33 cellular contexts compared by ENCODE assay signal in genomic region chr7:57328963-57329362, GRCh38.
"Had no signal": no experiment of that assay in that cellular context is flagged by ENCODE, and none has a peak within 500 bp of the region (broad histone marks: within the 10 kb centered on the region; RNA-seq: fewer than 3 reads in every experiment).

No MANE protein-coding gene starts in this region.

- ATAC-seq: activated CD4-positive, CD25-positive, alpha-beta regulatory T cell treated with anti-CD3 and anti-CD28 coated beads, Interleukin-2, amount 50 U/mL, for 24 hours; activated CD8-positive, alpha-beta T cell treated with anti-CD3 and anti-CD28 coated beads for 36 hours; activated naive CD8-positive, alpha-beta T cell treated with anti-CD3 and anti-CD28 coated beads, Interleukin-2, amount 50 U/mL, for 24 hours; activated T-cell treated with anti-CD3 and anti-CD28 coated beads, Interleukin-2, amount 50 U/mL, for 4 hours; activated T-helper 17 cell treated with anti-CD3 and anti-CD28 coated beads, Interleukin-2, amount 50 U/mL, for 72 hours; body of pancreas; gastroesophageal sphincter; T-helper 17 cell had no signal

- H3K27ac Mint-ChIP-seq: activated B cell treated with CpG ODN at 0.5 μM for 24 hours; activated CD8-positive, alpha-beta T cell treated with anti-CD3 and anti-CD28 coated beads for 36 hours; activated naive CD4-positive, alpha-beta T cell treated with anti-CD3 and anti-CD28 coated beads for 36 hours; activated naive CD4-positive, alpha-beta T cell treated with anti-CD3 and anti-CD28 coated beads, Interleukin-2, amount 50 U/mL, for 24 hours; activated naive CD8-positive, alpha-beta T cell treated with anti-CD3 and anti-CD28 coated beads for 36 hours; activated naive CD8-positive, alpha-beta T cell treated with anti-CD3 and anti-CD28 coated beads, Interleukin-2, amount 50 U/mL, for 24 hours; activated T-helper 17 cell treated with anti-CD3 and anti-CD28 coated beads, Interleukin-2, amount 50 U/mL, for 72 hours; dendritic cell treated with granulocyte-macrophage colony-stimulating factor and Interleukin-4, amounts not matched to agents 40 ng/mL and 50 ng/mL, for 4 days; endodermal cell; T-helper 17 cell; T-helper 2 cell treated with Interferon-gamma antibody and Interleukin-4, amounts not matched to agents 5 μg/mL and 100 μg/mL, for 36 hours had no signal

- H3K27me3 ChIP-seq: adrenal gland, body of pancreas, dorsolateral prefrontal cortex, esophagus squamous epithelium, gastroesophageal sphincter had no signal

- H3K27ac ChIP-seq: body of pancreas, coronary artery, dorsolateral prefrontal cortex, esophagus squamous epithelium, gastroesophageal sphincter, WERI-Rb-1 had no signal

- H3K27me3 Mint-ChIP-seq: activated B cell treated with CpG ODN at 0.5 μM for 24 hours; activated CD8-positive, alpha-beta T cell treated with anti-CD3 and anti-CD28 coated beads for 36 hours; activated naive CD4-positive, alpha-beta T cell treated with anti-CD3 and anti-CD28 coated beads, Interleukin-2, amount 50 U/mL, for 24 hours; activated naive CD8-positive, alpha-beta T cell treated with anti-CD3 and anti-CD28 coated beads for 36 hours; activated naive CD8-positive, alpha-beta T cell treated with anti-CD3 and anti-CD28 coated beads, Interleukin-2, amount 50 U/mL, for 24 hours; activated T-helper 17 cell treated with anti-CD3 and anti-CD28 coated beads, Interleukin-2, amount 50 U/mL, for 72 hours; dendritic cell treated with granulocyte-macrophage colony-stimulating factor and Interleukin-4, amounts not matched to agents 40 ng/mL and 50 ng/mL, for 4 days; T-helper 17 cell had no signal

- H3K4me1 ChIP-seq: adrenal gland, body of pancreas, esophagus squamous epithelium, gastroesophageal sphincter had no signal

- DNase-seq: activated B cell treated with CpG ODN at 0.5 μM for 24 hours; activated CD4-positive, alpha-beta T cell treated with anti-CD3 and anti-CD28 coated beads for 48 hours; activated CD4-positive, alpha-beta T cell treated with anti-CD3 and anti-CD28 coated beads, Interleukin-2, amount 50 U/mL, for 1 hour; activated CD4-positive, alpha-beta T cell treated with anti-CD3 and anti-CD28 coated beads, Interleukin-2, amount 50 U/mL, for 48 hours; activated CD8-positive, alpha-beta memory T cell treated with anti-CD3 and anti-CD28 coated beads for 24 hours; activated CD8-positive, alpha-beta T cell treated with anti-CD3 and anti-CD28 coated beads for 36 hours; activated effector memory CD4-positive, alpha-beta T cell treated with Interleukin-2 at 50 U/mL for 16 hours; activated naive CD4-positive, alpha-beta T cell treated with anti-CD3 and anti-CD28 coated beads for 36 hours; activated naive CD8-positive, alpha-beta T cell treated with anti-CD3 and anti-CD28 coated beads for 36 hours; activated naive CD8-positive, alpha-beta T cell treated with anti-CD3 and anti-CD28 coated beads, Interleukin-2, amount 50 U/mL, for 24 hours; activated T-cell treated with anti-CD3 and anti-CD28 coated beads, Interleukin-2, amount 50 U/mL, for 4 hours; amygdala; body of pancreas; central memory CD4-positive, alpha-beta T cell; cerebellar nuclear complex; dorsolateral prefrontal cortex; effector memory CD4-positive, alpha-beta T cell; endodermal cell; erythroblast; esophagus squamous epithelium; foreskin melanocyte; T-helper 1 cell; T-helper 17 cell; T1000; WERI-Rb-1 had no signal

- H3K36me3 ChIP-seq: adrenal gland, esophagus squamous epithelium, gastroesophageal sphincter, WERI-Rb-1 had no signal

- H3K4me3 ChIP-seq: adrenal gland, body of pancreas, coronary artery, dorsolateral prefrontal cortex, esophagus squamous epithelium, gastroesophageal sphincter had no signal

- H3K9me3 ChIP-seq: adrenal gland, body of pancreas had no signal

- H3K4me1 Mint-ChIP-seq: activated B cell treated with CpG ODN at 0.5 μM for 24 hours; activated naive CD4-positive, alpha-beta T cell treated with anti-CD3 and anti-CD28 coated beads, Interleukin-2, amount 50 U/mL, for 24 hours; activated naive CD8-positive, alpha-beta T cell treated with anti-CD3 and anti-CD28 coated beads for 36 hours; activated naive CD8-positive, alpha-beta T cell treated with anti-CD3 and anti-CD28 coated beads, Interleukin-2, amount 50 U/mL, for 24 hours; activated T-helper 17 cell treated with anti-CD3 and anti-CD28 coated beads, Interleukin-2, amount 50 U/mL, for 72 hours; endodermal cell; T-helper 17 cell had no signal

- H3K4me3 Mint-ChIP-seq: activated B cell treated with CpG ODN at 0.5 μM for 24 hours; activated CD8-positive, alpha-beta T cell treated with anti-CD3 and anti-CD28 coated beads for 36 hours; activated naive CD4-positive, alpha-beta T cell treated with anti-CD3 and anti-CD28 coated beads for 36 hours; activated naive CD4-positive, alpha-beta T cell treated with anti-CD3 and anti-CD28 coated beads, Interleukin-2, amount 50 U/mL, for 24 hours; activated naive CD8-positive, alpha-beta T cell treated with anti-CD3 and anti-CD28 coated beads for 36 hours; activated naive CD8-positive, alpha-beta T cell treated with anti-CD3 and anti-CD28 coated beads, Interleukin-2, amount 50 U/mL, for 24 hours; activated T-cell treated with anti-CD3 and anti-CD28 coated beads, Interleukin-2, amount 50 U/mL, for 4 hours; activated T-helper 17 cell treated with anti-CD3 and anti-CD28 coated beads, Interleukin-2, amount 50 U/mL, for 72 hours; dendritic cell treated with granulocyte-macrophage colony-stimulating factor and Interleukin-4, amounts not matched to agents 40 ng/mL and 50 ng/mL, for 4 days; endodermal cell; T-helper 17 cell; T-helper 2 cell treated with Interferon-gamma antibody and Interleukin-4, amounts not matched to agents 5 μg/mL and 100 μg/mL, for 36 hours had no signal
